8 cellular contexts compared by ENCODE assay signal in the genomic region with DNA sequence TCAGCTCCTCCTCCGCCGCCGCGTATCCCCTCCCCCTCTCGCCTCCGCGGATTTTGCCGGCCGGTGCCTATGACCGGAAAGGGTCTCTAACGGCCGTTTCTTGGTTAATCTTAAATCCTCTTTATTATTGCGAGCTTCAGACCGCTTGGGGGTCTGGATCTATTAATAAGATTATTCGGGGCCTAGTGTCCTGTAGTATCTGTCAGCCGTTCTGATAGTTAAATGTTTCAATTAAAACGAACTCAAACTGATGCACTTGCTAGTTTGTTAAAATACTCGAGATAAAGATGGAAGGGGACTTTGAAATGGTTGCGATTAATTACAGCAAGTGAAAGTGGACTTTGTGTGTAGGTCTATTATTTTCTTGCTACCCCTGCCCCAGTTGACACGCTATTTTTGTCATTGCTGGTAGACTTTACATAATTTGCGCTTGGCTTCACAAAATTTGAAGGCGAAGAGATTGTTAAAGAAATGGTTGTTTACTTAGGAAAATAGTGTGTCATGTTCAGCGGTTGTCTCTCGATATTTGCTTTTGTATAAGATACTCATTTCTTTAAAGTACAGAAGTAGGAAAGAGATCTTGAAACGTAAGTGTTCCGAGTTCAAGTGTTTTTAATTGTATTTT. TPM values are rescaled to one million over a fixed set of nuclear protein-coding genes. Genes with fewer than 3 reads are reported as not detected.
A peak's percentile ranks its signal among the peaks of the same experiment; 100 is the strongest.
DNase-seq lines count a peak whose midpoint lies in the region; ATAC-seq, FAIRE-seq and TF ChIP-seq lines count a peak whose summit lies in the region.

No MANE protein-coding gene starts in this region.

- peak; percentile 59 to 66 for DNase-seq in activated CD4-positive, alpha-beta T cell treated with anti-CD3 and anti-CD28 coated beads for 24 hours (ENCODE audit: low read depth in 2 of 2)
- DNase-seq in activated CD4-positive, alpha-beta T cell treated with anti-CD3 and anti-CD28 coated beads, Interleukin-2, amount 50 U/mL, for 4 hours, result no peak
- peak; percentile 82 for DNase-seq in NCI-H82 (lab: John Stamatoyannopoulos, UW)
- DNase-seq in ascending aorta (ENCODE audit: low spot score in 2 of 2), result peak in 1 of 2 donors; percentile 81
- DNase-seq in keratinocyte (ENCODE audit: low read depth, low spot score), result no peak
- DNase-seq in stimulated activated CD4-positive, alpha-beta T cell treated with anti-CD3 and anti-CD28 coated beads, Interleukin-12 subunit alpha, Interleukin-12 subunit beta, amount 100 ng/mL, for 48 hours (ENCODE audit: low read depth in 2 of 3, low spot score in 1 of 3), result peak; percentile 57 to 75 (median 70)
- no peak for DNase-seq in HT-29 (ENCODE audit: low spot score)

- TF ChIP-seq CTCF in ascending aorta (IDR thresholded peaks at IDR 0.05) (no peak), keratinocyte (optimal IDR thresholded peaks at IDR 0.05 in 1 of 3, IDR thresholded peaks at IDR 0.05 in 1 of 3, conservative IDR thresholded peaks at IDR 0.05 in 1 of 3; ENCODE audit: extremely low read depth in 1 of 3, insufficient read depth in 2 of 3, low read length in 3 of 3) (no peak)

- peak overlapping the region; percentile 91 for H2AFZ ChIP-seq in keratinocyte (ENCODE audit: control insufficient read depth, low read length)

- H4K20me1 ChIP-seq in keratinocyte (ENCODE audit: control insufficient read depth, extremely low read depth, insufficient read depth, low read length), result peaks cover 7% of the 10 kb centered on the region

- peaks cover 88% of the 10 kb centered on the region for H3K79me2 ChIP-seq in keratinocyte (ENCODE audit: control insufficient read depth, insufficient read depth, low read length)

- dilution Hi-C loops in keratinocyte (cut with MboI; ENCODE audit: extremely low pct_ligation_motif_present, low sequenced_read_pairs), result no loop called here

- no peak for ATAC-seq in GM18519 (IDR thresholded peaks at IDR 0.05; ENCODE audit: low FRiP score, unreplicated experiment)

- H3K4me3 ChIP-seq in ascending aorta (peak overlapping the region; percentile 79 to 82), keratinocyte (ENCODE audit: control insufficient read depth in 2 of 3, extremely low read depth in 1 of 3, insufficient read depth in 2 of 3, low read depth in 1 of 3, low read length in 3 of 3) (peak overlapping the region; percentile 81 to 97 (median 94))

- no peaks in the 10 kb centered on the region for H3K9me1 ChIP-seq in keratinocyte (ENCODE audit: control insufficient read depth, extremely low read depth, insufficient read depth, low read length)

- H3K27ac ChIP-seq in ascending aorta (peak overlapping the region; percentile 98 to 99), keratinocyte (ENCODE audit: control insufficient read depth, insufficient read depth, low read length) (peak overlapping the region; percentile 98)

- intact Hi-C loops in ascending aorta (cut with DNase I), result no loop called here

- H3K4me1 ChIP-seq in ascending aorta, result peaks cover 0 to 18% of the 10 kb centered on the region in 2 donors
- peaks cover 16% of the 10 kb centered on the region for H3K4me1 ChIP-seq in keratinocyte (ENCODE audit: control insufficient read depth, extremely low read depth, insufficient read depth, low read length)

- H3K27me3 ChIP-seq in ascending aorta, result no peaks in the 10 kb centered on the region
- no peaks in the 10 kb centered on the region for H3K27me3 ChIP-seq in keratinocyte (ENCODE audit: control insufficient read depth, extremely low read depth, insufficient read depth, low read length)

- FAIRE-seq in keratinocyte (lab: Jason Lieb, UNC), result no peak

- H3K9me3 ChIP-seq in ascending aorta (no peaks in the 10 kb centered on the region), keratinocyte (ENCODE audit: control insufficient read depth, low read depth, low read length) (no peaks in the 10 kb centered on the region)

- peak overlapping the region; percentile 98 for H3K9ac ChIP-seq in keratinocyte (ENCODE audit: control insufficient read depth, extremely low read depth, insufficient read depth, low read length)

- peaks cover 14 to 24% of the 10 kb centered on the region in 2 donors for H3K36me3 ChIP-seq in ascending aorta
- peaks cover 4 to 6% of the 10 kb centered on the region in 2 experiments for H3K36me3 ChIP-seq in keratinocyte (ENCODE audit: control insufficient read depth in 2 of 2, extremely low read depth in 1 of 2, insufficient read depth in 2 of 2, low read length in 2 of 2)

- peak overlapping the region; percentile 69 for H3K4me2 ChIP-seq in keratinocyte (ENCODE audit: control insufficient read depth, extremely low read depth, insufficient read depth, low read depth, low read length)

RNA-seq across cellular contexts. Expression of a gene that starts 0.8 kb away (rescaled TPM):
- 179 TPM for total RNA-seq in ascending aorta
- 67.9 to 104 TPM (median 96.0 TPM) in 3 replicates for polyA plus RNA-seq in keratinocyte
- polyA plus RNA-seq in keratinocyte (2011; ENCODE audit: low read depth), result 274 TPM
- polyA plus RNA-seq in keratinocyte (2011; cell fraction: cytosol; rRNA removed), result 15.4 and 24.6 TPM in 2 replicates
- polyA plus RNA-seq in keratinocyte (2011; cell fraction: nucleus; rRNA removed), result 277 and 391 TPM in 2 replicates
- 149 and 192 TPM in 2 replicates for polyA plus RNA-seq in keratinocyte (2012; ENCODE audit: low replicate concordance)
- 174 to 262 TPM (median 212 TPM) in 3 replicates for polyA minus RNA-seq in keratinocyte
- polyA minus RNA-seq in keratinocyte (2011; cell fraction: cytosol; rRNA and poly(A)+ RNA removed), result 32.8 TPM
- polyA minus RNA-seq in keratinocyte (2011; cell fraction: nucleus; rRNA and poly(A)+ RNA removed), result 292 and 449 TPM in 2 replicates
- 67.7 and 68.9 TPM in 2 replicates for total RNA-seq in HT-29 (2014; rRNA removed; shearing (Covaris generic))

RNA-seq across cellular contexts. Expression of a gene that starts 1.7 kb away (rescaled TPM):
- 22.4 TPM for total RNA-seq in ascending aorta
- polyA plus RNA-seq in keratinocyte, result 26.8 to 50.3 TPM (median 31.1 TPM) in 3 replicates
- 52.1 TPM for polyA plus RNA-seq in keratinocyte (2011; ENCODE audit: low read depth)
- 27.2 and 38.9 TPM in 2 replicates for polyA plus RNA-seq in keratinocyte (2011; cell fraction: cytosol; rRNA removed)
- polyA plus RNA-seq in keratinocyte (2011; cell fraction: nucleus; rRNA removed), result 52.5 and 54.9 TPM in 2 replicates
- 46.1 and 81.1 TPM in 2 replicates for polyA plus RNA-seq in keratinocyte (2012; ENCODE audit: low replicate concordance)
- polyA minus RNA-seq in keratinocyte, result 18.9 to 50.7 TPM (median 31.3 TPM) in 3 replicates
- 17.6 TPM for polyA minus RNA-seq in keratinocyte (2011; cell fraction: cytosol; rRNA and poly(A)+ RNA removed)
- polyA minus RNA-seq in keratinocyte (2011; cell fraction: nucleus; rRNA and poly(A)+ RNA removed), result 32.1 and 57.4 TPM in 2 replicates
- total RNA-seq in HT-29 (2014; rRNA removed; shearing (Covaris generic)), result 57.6 and 59.4 TPM in 2 replicates

RNA-seq across cellular contexts. Expression of a gene that starts 44.9 kb away (rescaled TPM):
- 0.53 TPM for total RNA-seq in ascending aorta
- polyA plus RNA-seq in keratinocyte, result 9.9 to 17.0 TPM (median 12.7 TPM) in 3 replicates
- polyA plus RNA-seq in keratinocyte (2011; ENCODE audit: low read depth), result 3.9 TPM
- 6.1 and 10.4 TPM in 2 replicates for polyA plus RNA-seq in keratinocyte (2011; cell fraction: cytosol; rRNA removed)
- 19.5 and 20.7 TPM in 2 replicates for polyA plus RNA-seq in keratinocyte (2011; cell fraction: nucleus; rRNA removed)
- polyA plus RNA-seq in keratinocyte (2012; ENCODE audit: low replicate concordance), result 10.5 and 12.4 TPM in 2 replicates
- 2.8 to 11.2 TPM (median 4.1 TPM) in 3 replicates for polyA minus RNA-seq in keratinocyte
- polyA minus RNA-seq in keratinocyte (2011; cell fraction: cytosol; rRNA and poly(A)+ RNA removed), result 6.9 TPM
- 3.5 and 7.4 TPM in 2 replicates for polyA minus RNA-seq in keratinocyte (2011; cell fraction: nucleus; rRNA and poly(A)+ RNA removed)
- total RNA-seq in HT-29 (2014; rRNA removed; shearing (Covaris generic)), result 19.4 and 21.7 TPM in 2 replicates

RNA-seq across cellular contexts. Expression of a gene that starts 52.1 kb away (rescaled TPM):
- total RNA-seq in ascending aorta, result 1.5 TPM
- 0.91 to 1.4 TPM (median 1.1 TPM) in 3 replicates for polyA plus RNA-seq in keratinocyte
- 2.2 TPM for polyA plus RNA-seq in keratinocyte (2011; ENCODE audit: low read depth)
- polyA plus RNA-seq in keratinocyte (2011; cell fraction: cytosol; rRNA removed), result 0.74 and 1.2 TPM in 2 replicates
- 1.1 and 1.7 TPM in 2 replicates for polyA plus RNA-seq in keratinocyte (2011; cell fraction: nucleus; rRNA removed)
- polyA plus RNA-seq in keratinocyte (2012; ENCODE audit: low replicate concordance), result 0.63 and 0.79 TPM in 2 replicates
- polyA minus RNA-seq in keratinocyte, result 0.30 to 1.1 TPM in 2 of 3 replicates, not detected in the other
- polyA minus RNA-seq in keratinocyte (2011; cell fraction: cytosol; rRNA and poly(A)+ RNA removed), result 0.77 TPM
- not detected in 2 replicates for polyA minus RNA-seq in keratinocyte (2011; cell fraction: nucleus; rRNA and poly(A)+ RNA removed)
- total RNA-seq in HT-29 (2014; rRNA removed; shearing (Covaris generic)), result 0.20 and 0.42 TPM in 2 replicates

Comparison
In these comparisons a context has a peak if more than half of its experiments do, and no peak if none do; other contexts are left out.
1. DNase-seq: peak in activated CD4-positive, alpha-beta T cell treated with anti-CD3 and anti-CD28 coated beads for 24 hours (2 of 2), NCI-H82 (single experiment) and stimulated activated CD4-positive, alpha-beta T cell treated with anti-CD3 and anti-CD28 coated beads, Interleukin-12 subunit alpha, Interleukin-12 subunit beta, amount 100 ng/mL, for 48 hours (3 of 3); none in activated CD4-positive, alpha-beta T cell treated with anti-CD3 and anti-CD28 coated beads, Interleukin-2, amount 50 U/mL, for 4 hours (0 of 2), keratinocyte (single experiment) and HT-29 (single experiment).
2. RNA of a gene that starts 44.9 kb away (total RNA-seq): 19.4 to 21.7 TPM in HT-29; 0.53 TPM in ascending aorta (single experiment); every median in the first group is over 10 times any median in the second.